ENCODE assay signal across 9 cellular contexts in the genomic region with DNA sequence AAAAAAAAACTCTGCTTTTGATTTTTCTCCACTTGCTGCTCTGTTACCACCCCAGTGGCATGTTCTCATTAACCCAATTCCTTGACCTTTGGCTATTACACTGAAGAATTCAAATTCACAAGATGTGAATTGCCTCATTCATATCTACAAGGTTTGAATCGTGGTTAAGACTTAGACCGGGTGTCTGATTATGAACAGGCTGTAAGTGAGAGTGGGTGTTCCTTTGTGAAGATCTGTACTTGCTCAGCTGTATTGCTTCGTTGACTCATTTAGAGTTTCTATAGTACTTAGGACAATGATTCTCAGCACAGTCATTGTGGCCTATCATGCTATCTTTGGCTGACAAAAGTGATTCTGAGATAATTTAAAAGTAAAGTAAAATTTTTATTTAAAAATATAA. TPM values are rescaled to one million over a fixed set of nuclear protein-coding genes. Genes with fewer than 3 reads are reported as not detected.
DNase-seq lines count a peak whose midpoint lies in the region; ATAC-seq and FAIRE-seq lines count a peak whose summit lies in the region.
"Had no signal": no experiment of that assay in that cellular context is flagged by ENCODE, and none has a peak within 500 bp of the region (broad histone marks: within the 10 kb centered on the region; RNA-seq: fewer than 3 reads in every experiment).

No MANE protein-coding gene starts in this region.

- no peaks in the 10 kb centered on the region for H3K4me1 Mint-ChIP-seq in immature natural killer cell

- peaks cover 0 to 3% (median 0%) of the 10 kb centered on the region in 3 donors for H3K36me3 Mint-ChIP-seq in immature natural killer cell

- peak; percentile 21 for FAIRE-seq in frontal cortex (lab: Jason Lieb, UNC)

- peaks cover 0 to 12% (median 2%) of the 10 kb centered on the region in 3 donors for H3K27me3 Mint-ChIP-seq in immature natural killer cell (ENCODE audit: low read depth in 3 of 3)

- no peaks in the 10 kb centered on the region for H3K9me3 Mint-ChIP-seq in immature natural killer cell

- H3K4me3 Mint-ChIP-seq in immature natural killer cell, result no peak overlapping the region

- H3K27ac Mint-ChIP-seq in immature natural killer cell, result no peak overlapping the region

- ATAC-seq in GM18499 (IDR thresholded peaks at IDR 0.05; ENCODE audit: insufficient read depth, unreplicated experiment), result peak; percentile 79
- ATAC-seq in GM21529 (IDR thresholded peaks at IDR 0.05; ENCODE audit: unreplicated experiment), result peak; percentile 97
- peak; percentile 65 for ATAC-seq in HG03558 (IDR thresholded peaks at IDR 0.05; ENCODE audit: extremely low read depth, unreplicated experiment)
- no peak for ATAC-seq in GM18873 (IDR thresholded peaks at IDR 0.05; ENCODE audit: low FRiP score, unreplicated experiment)

- DNase-seq in frontal cortex (ENCODE audit: low spot score in 2 of 2), result no peak
- DNase-seq in MV-4-11 (lab: John Stamatoyannopoulos, UW), result no peak
- no peak for DNase-seq in immature natural killer cell
- no peak for DNase-seq in AML-193 (lab: John Stamatoyannopoulos, UW)
- DNase-seq: NCI-H1694 had no signal

RNA-seq across cellular contexts. Expression of a gene that starts 36.4 kb away (rescaled TPM):
- 76.2 TPM for total RNA-seq in frontal cortex
- polyA plus RNA-seq in immature natural killer cell, result 1 to 10 TPM in 1 of 3 donors, under 1 TPM in 2; 0.52 to 1.2 (median 0.99) TPM
